ENCODE assay signal across 1 cellular context in genomic region chr7:71227126-71227525, GRCh38.
TF ChIP-seq lines count a peak whose summit lies in the region.

No MANE protein-coding gene starts in this region.

TF ChIP-seq in K562, 482 proteins besides CTCF, POLR2A, EP300 and RAD21 (continued from another document):
- TF ChIP-seq ADNP (tag; IDR thresholded peaks at IDR 0.05): no peak
